Comparison of ENCODE assay signal across 11 cellular contexts in the genomic region with DNA sequence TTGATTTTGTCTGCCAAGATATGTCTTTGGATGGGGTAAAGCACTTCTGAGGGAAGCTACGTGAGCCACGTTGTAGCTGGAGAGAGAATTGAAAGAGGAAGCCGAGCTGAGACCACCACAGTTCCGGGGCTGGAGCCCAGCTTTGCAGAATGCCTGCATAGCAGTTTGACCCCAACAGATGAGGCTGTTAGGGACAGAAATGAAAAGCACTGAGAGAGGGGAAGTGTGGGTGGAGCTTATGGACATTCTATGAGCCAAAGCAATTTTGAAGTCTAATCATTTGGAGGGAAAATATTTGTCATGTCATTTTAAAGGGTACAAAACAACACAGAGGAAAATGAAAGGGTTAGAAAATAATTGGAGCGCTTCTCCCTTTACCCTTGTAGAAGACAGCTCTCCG. TPM values are rescaled to one million over a fixed set of nuclear protein-coding genes. Genes with fewer than 3 reads are reported as not detected.
DNase-seq lines count a peak whose midpoint lies in the region; ATAC-seq lines count a peak whose summit lies in the region.
"Had no signal": no experiment of that assay in that cellular context is flagged by ENCODE, and none has a peak within 500 bp of the region (broad histone marks: within the 10 kb centered on the region; RNA-seq: fewer than 3 reads in every experiment).

No MANE protein-coding gene starts in this region.

- H3K4me3 Mint-ChIP-seq in activated T-cell treated with anti-CD3 and anti-CD28 coated beads, Interleukin-2, amount 50 U/mL, for 4 hours: no peak overlapping the region
- H3K4me3 Mint-ChIP-seq: dendritic cell treated with granulocyte-macrophage colony-stimulating factor and Interleukin-4, amounts not matched to agents 40 ng/mL and 50 ng/mL, for 4 days had no signal

- no peaks in the 10 kb centered on the region for H3K36me3 ChIP-seq in BLaER1 treated with 17β-estradiol and CSF1 and Interleukin-3, amounts not matched to agents 10 nM and 100 nM
- no peaks in the 10 kb centered on the region for H3K36me3 ChIP-seq in KOPT-K1 (ENCODE audit: insufficient read depth, low read length)
- H3K36me3 ChIP-seq: vagina had no signal

- H3K36me3 Mint-ChIP-seq in activated T-cell treated with anti-CD3 and anti-CD28 coated beads, Interleukin-2, amount 50 U/mL, for 4 hours (ENCODE audit: insufficient read depth): no peaks in the 10 kb centered on the region

- no peaks in the 10 kb centered on the region for H3K27me3 ChIP-seq in BLaER1 treated with 17β-estradiol and CSF1 and Interleukin-3, amounts not matched to agents 10 nM and 100 nM
- H3K27me3 ChIP-seq: vagina had no signal

- H4K20me1 ChIP-seq in BLaER1 treated with 17β-estradiol and CSF1 and Interleukin-3, amounts not matched to agents 10 nM and 100 nM: no peaks in the 10 kb centered on the region

- peak overlapping the region; percentile 78 to 98 (median 92) for H3K4me2 ChIP-seq in BLaER1 treated with 17β-estradiol and CSF1 and Interleukin-3, amounts not matched to agents 10 nM and 100 nM

- H3K4me1 ChIP-seq in BLaER1 treated with 17β-estradiol and CSF1 and Interleukin-3, amounts not matched to agents 10 nM and 100 nM: peaks cover 67 to 98% (median 95%) of the 10 kb centered on the region in 10 experiments

- DNase-seq in UCSD-AML1 (lab: John Stamatoyannopoulos, UW; ENCODE audit: unreplicated experiment): peak; percentile 39
- peak; percentile 40 for DNase-seq in medulla oblongata (ENCODE audit: extremely low spot score)
- no peak for DNase-seq in RPMI8226
- no peak for DNase-seq in HuH-7 (ENCODE audit: low spot score)
- no peak for DNase-seq in SKM-1 (lab: John Stamatoyannopoulos, UW; ENCODE audit: unreplicated experiment)
- no peak for DNase-seq in activated T-cell treated with anti-CD3 and anti-CD28 coated beads, Interleukin-2, amount 50 U/mL, for 4 hours
- DNase-seq: NCI-H526 had no signal

- H3K9ac ChIP-seq in BLaER1 treated with 17β-estradiol and CSF1 and Interleukin-3, amounts not matched to agents 10 nM and 100 nM: peak overlapping the region; percentile 3 to 90 (median 83); a peak in 20 of 22 replicates

- H3K4me1 Mint-ChIP-seq in activated T-cell treated with anti-CD3 and anti-CD28 coated beads, Interleukin-2, amount 50 U/mL, for 4 hours (ENCODE audit: low read depth): peaks cover 54% of the 10 kb centered on the region

- H3K9me3 ChIP-seq in BLaER1 treated with 17β-estradiol and CSF1 and Interleukin-3, amounts not matched to agents 10 nM and 100 nM (replicated peaks in 1 of 11): peaks cover 0 to 24% (median 7%) of the 10 kb centered on the region in 11 experiments; a peak in 11 of 22 replicates
- no peaks in the 10 kb centered on the region for H3K9me3 ChIP-seq in KOPT-K1 (ENCODE audit: insufficient read depth, low read length, poor library complexity, severe bottlenecking)
- H3K9me3 ChIP-seq: vagina had no signal

- H3K27me3 Mint-ChIP-seq in activated T-cell treated with anti-CD3 and anti-CD28 coated beads, Interleukin-2, amount 50 U/mL, for 4 hours (ENCODE audit: low read depth): no peaks in the 10 kb centered on the region

- H3K9me3 Mint-ChIP-seq in activated T-cell treated with anti-CD3 and anti-CD28 coated beads, Interleukin-2, amount 50 U/mL, for 4 hours: no peaks in the 10 kb centered on the region
- H3K9me3 Mint-ChIP-seq: dendritic cell treated with granulocyte-macrophage colony-stimulating factor and Interleukin-4, amounts not matched to agents 40 ng/mL and 50 ng/mL, for 4 days had no signal

- peak overlapping the region in 8 of 10 experiments; percentile 13 to 52 (median 38); a peak in 11 of 20 replicates for H3K4me3 ChIP-seq in BLaER1 treated with 17β-estradiol and CSF1 and Interleukin-3, amounts not matched to agents 10 nM and 100 nM
- H3K4me3 ChIP-seq: vagina had no signal

- ATAC-seq in activated T-cell treated with anti-CD3 and anti-CD28 coated beads, Interleukin-2, amount 50 U/mL, for 4 hours: no peak

- peak overlapping the region; percentile 47 to 99 (median 97); a peak in 21 of 22 replicates for H3K27ac ChIP-seq in BLaER1 treated with 17β-estradiol and CSF1 and Interleukin-3, amounts not matched to agents 10 nM and 100 nM
- peak overlapping the region; percentile 98 for H3K27ac ChIP-seq in KOPT-K1 (ENCODE audit: low read depth, low read length, poor library complexity, severe bottlenecking)
- H3K27ac ChIP-seq: vagina had no signal

RNA-seq across cellular contexts. Expression of gene LIPC, which starts 45.4 kb away (rescaled TPM):
- total RNA-seq in activated T-cell treated with anti-CD3 and anti-CD28 coated beads, Interleukin-2, amount 50 U/mL, for 4 hours: under 1 TPM in 1 of 3 donors, not detected in 2; 0.28 TPM
- total RNA-seq: vagina had no signal

Comparison
In these comparisons a context has a peak if more than half of its experiments do, and no peak if none do; other contexts are left out.
1. DNase-seq: peak in UCSD-AML1 (single experiment) and medulla oblongata (single experiment); none in RPMI8226 (single experiment), HuH-7 (single experiment), SKM-1 (single experiment) and activated T-cell treated with anti-CD3 and anti-CD28 coated beads, Interleukin-2, amount 50 U/mL, for 4 hours (single experiment).